In the genomic region with DNA sequence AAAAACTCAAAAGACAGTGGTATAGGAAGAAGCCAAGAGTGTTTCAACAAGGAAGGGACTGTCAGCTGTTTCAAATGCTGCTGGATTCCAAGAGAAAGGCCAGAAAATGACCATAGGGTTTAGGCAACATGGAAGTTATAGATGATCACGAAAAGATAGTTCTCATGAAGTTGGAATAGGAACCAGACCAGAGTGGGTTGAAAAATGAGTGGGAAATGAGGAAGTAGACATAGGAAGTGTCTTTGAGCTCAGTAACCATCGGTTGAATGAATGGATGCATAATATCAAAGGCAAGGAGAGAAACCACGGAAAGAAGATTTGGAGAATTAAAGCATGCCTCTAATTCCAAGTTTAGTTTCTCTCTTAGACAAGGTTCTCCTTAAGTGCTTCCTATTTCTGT, we compare ENCODE assay signal across 12 cellular contexts. TPM values are rescaled to one million over a fixed set of nuclear protein-coding genes. Genes with fewer than 3 reads are reported as not detected.
DNase-seq lines count a peak whose midpoint lies in the region; ATAC-seq and TF ChIP-seq lines count a peak whose summit lies in the region.
"Had no signal": no experiment of that assay in that cellular context is flagged by ENCODE, and none has a peak within 500 bp of the region (broad histone marks: within the 10 kb centered on the region; RNA-seq: fewer than 3 reads in every experiment).

No MANE protein-coding gene starts in this region.

- BruUV-seq in OCI-LY7 (replicated peaks; lab: Mats Ljungman, UMichigan), result no TSS peak

- ATAC-seq in HG02840 (IDR thresholded peaks at IDR 0.05; ENCODE audit: low FRiP score, unreplicated experiment), result no peak
- no peak for ATAC-seq in HG02678 (IDR thresholded peaks at IDR 0.05; ENCODE audit: unreplicated experiment)
- ATAC-seq: sciatic nerve had no signal

- H3K27me3 ChIP-seq in ACC112 (ENCODE audit: insufficient read depth, low read length) (no peaks in the 10 kb centered on the region), endodermal cell (ENCODE audit: control insufficient read depth, insufficient read depth, low read length, poor library complexity, severe bottlenecking) (no peaks in the 10 kb centered on the region)

- H3K4me1 Mint-ChIP-seq in endodermal cell, result peaks cover 11% of the 10 kb centered on the region

- H3K9me3 ChIP-seq in OCI-LY7 (ENCODE audit: low read length) (no peaks in the 10 kb centered on the region), endodermal cell (ENCODE audit: control insufficient read depth, low read length) (no peaks in the 10 kb centered on the region)

- H3K4me3 ChIP-seq in ACC112 (ENCODE audit: low read depth, low read length) (peak overlapping the region; percentile 83), GM12864 (ENCODE audit: low read depth, low read length) (peak overlapping the region; percentile 72), OCI-LY7 (ENCODE audit: low read depth, low read length, poor library complexity, severe bottlenecking) (peak overlapping the region; percentile 84), endodermal cell (ENCODE audit: low read length) (peak overlapping the region; percentile 91)

- no peaks in the 10 kb centered on the region for H3K9me2 ChIP-seq in OCI-LY7 (ENCODE audit: insufficient read depth, low read length)

- H3K9ac ChIP-seq in endodermal cell (ENCODE audit: extremely low read depth, low read length, poor library complexity, severe bottlenecking), result no peak overlapping the region

- peak overlapping the region; percentile 91 for H3K4me2 ChIP-seq in OCI-LY7 (ENCODE audit: low read length)

- H3K36me3 ChIP-seq in ACC112 (ENCODE audit: insufficient read depth, low read length), result no peaks in the 10 kb centered on the region
- H3K36me3 ChIP-seq in OCI-LY7 (ENCODE audit: insufficient read depth, low read length), result peaks cover 37% of the 10 kb centered on the region
- H3K36me3 ChIP-seq in endodermal cell (ENCODE audit: control insufficient read depth, insufficient read depth, low read length), result peaks cover 3% of the 10 kb centered on the region

- no peak overlapping the region for H3K27ac Mint-ChIP-seq in endodermal cell

- H3K27ac ChIP-seq in ACC112 (ENCODE audit: low read depth, low read length) (no peak overlapping the region), OCI-LY7 (ENCODE audit: low read depth, low read length, poor library complexity, severe bottlenecking) (peak overlapping the region; percentile 85), endodermal cell (ENCODE audit: low read depth, low read length) (no peak overlapping the region)

- WGBS in endodermal cell (ENCODE audit: insufficient coverage in 1 of 2, insufficient read length in 1 of 2), 2 experiments, result 95 to 100% methylated on average over 3 of the region's 3 CpGs

- H2AFZ ChIP-seq in ACC112 (ENCODE audit: low read length, unreplicated experiment) (no peak overlapping the region), OCI-LY7 (ENCODE audit: low read length) (no peak overlapping the region)

- H3K27me3 Mint-ChIP-seq in endodermal cell (ENCODE audit: insufficient read depth), result peaks cover 2% of the 10 kb centered on the region

- POLR2A ChIA-PET in OCI-LY7 (lab: Charles Lee), result interaction anchor here (0.6 to 3.5 kb wide), 6 partner anchors 9 to 302 kb away, joined by 3 to 39 read pairs (median 4); a partner anchor contains a TSS

- CTCF ChIA-PET in OCI-LY7 (lab: Charles Lee; ENCODE audit: unreplicated experiment), result no interaction called here

- H3K4me1 ChIP-seq in ACC112 (ENCODE audit: control insufficient read depth, insufficient read depth, low read length, unreplicated experiment) (peaks cover 31% of the 10 kb centered on the region), OCI-LY7 (ENCODE audit: insufficient read depth, low read length, poor library complexity, severe bottlenecking) (peaks cover 24% of the 10 kb centered on the region), endodermal cell (ENCODE audit: control insufficient read depth, insufficient read depth, low read length) (no peaks in the 10 kb centered on the region)

- H3K4me3 Mint-ChIP-seq in endodermal cell, result peak overlapping the region; percentile 67

- no peaks in the 10 kb centered on the region for H4K20me1 ChIP-seq in OCI-LY7 (ENCODE audit: insufficient read depth, low read length)

- TF ChIP-seq CTCF in GM12864 (IDR thresholded peaks at IDR 0.05; ENCODE audit: low read depth, low read length, missing control alignments), result no peak
- no peak for TF ChIP-seq CTCF in OCI-LY7 (conservative IDR thresholded peaks at IDR 0.05; ENCODE audit: low read length)
- TF ChIP-seq CTCF in endodermal cell (conservative IDR thresholded peaks at IDR 0.05), result no peak

- peaks cover 47% of the 10 kb centered on the region for H3K79me2 ChIP-seq in ACC112 (ENCODE audit: control insufficient read depth, insufficient read depth, low read length, unreplicated experiment)
- peaks cover 66% of the 10 kb centered on the region for H3K79me2 ChIP-seq in OCI-LY7 (ENCODE audit: insufficient read depth, low read depth, low read length)

- H3K36me3 Mint-ChIP-seq in endodermal cell (ENCODE audit: low read depth), result peaks cover 17% of the 10 kb centered on the region
- H3K36me3 Mint-ChIP-seq: immature natural killer cell had no signal

- intact Hi-C loops in OCI-LY7 (cut with micrococcal nuclease; ENCODE audit: unreplicated experiment), result loop anchor here (1.0 kb wide), 2 partner anchors 16 to 32 kb away; a partner anchor contains a TSS

- no peak for DNase-seq in GM12864 (ENCODE audit: low read depth)
- peak; percentile 24 for DNase-seq in OCI-LY7 (ENCODE audit: low spot score)
- no peak for DNase-seq in endodermal cell
- no peak for DNase-seq in NCI-H2171 (lab: John Stamatoyannopoulos, UW)
- no peak for DNase-seq in mucosa of gallbladder (ENCODE audit: low spot score)
- DNase-seq: cortex of kidney, immature natural killer cell, NCI-H446 had no signal

- H3K9me3 Mint-ChIP-seq in endodermal cell, result no peaks in the 10 kb centered on the region
- H3K9me3 Mint-ChIP-seq: immature natural killer cell had no signal

RNA-seq across cellular contexts. Expression of a gene that starts 1.3 kb away (rescaled TPM):
- 94.7 and 108 TPM in 2 replicates for total RNA-seq in OCI-LY7 (2014; rRNA removed; shearing (Covaris generic))
- total RNA-seq in OCI-LY7 (2022) (85.8 and 91.3 TPM in 2 replicates), endodermal cell (10 to 100 TPM; 35.0 to 49.5 TPM), mucosa of gallbladder (1.2 TPM)
- polyA plus RNA-seq in endodermal cell (2013, experiment 1 of 2), result 52.9 TPM
- 58.8 TPM for polyA plus RNA-seq in endodermal cell (2013, experiment 2 of 2)

RNA-seq across cellular contexts. Expression of a gene that starts 11.8 kb away (rescaled TPM):
- 13.5 and 15.5 TPM in 2 replicates for total RNA-seq in OCI-LY7 (2014; rRNA removed; shearing (Covaris generic))
- 7.1 and 8.1 TPM in 2 replicates for total RNA-seq in OCI-LY7 (2022)
- 1 to 10 TPM; 6.8 to 8.0 TPM for total RNA-seq in endodermal cell
- polyA plus RNA-seq in endodermal cell (2013, experiment 1 of 2), result 6.1 TPM
- polyA plus RNA-seq in endodermal cell (2013, experiment 2 of 2), result 6.0 TPM
- 1.5 TPM for total RNA-seq in mucosa of gallbladder

RNA-seq across cellular contexts. Expression of a gene that starts 31.5 kb away (rescaled TPM):
- total RNA-seq in OCI-LY7 (2014; rRNA removed; shearing (Covaris generic)), result 76.0 and 79.3 TPM in 2 replicates
- total RNA-seq in OCI-LY7 (2022) (213 and 216 TPM in 2 replicates), endodermal cell (100 to 1,000 TPM; 190 to 211 TPM), mucosa of gallbladder (113 TPM)
- 171 TPM for polyA plus RNA-seq in endodermal cell (2013, experiment 1 of 2)
- 169 TPM for polyA plus RNA-seq in endodermal cell (2013, experiment 2 of 2)

Comparison
In these comparisons a context has a peak if more than half of its experiments do, and no peak if none do; other contexts are left out.
1. RNA of a gene that starts 1.3 kb away (total RNA-seq): 85.8 to 108 TPM in OCI-LY7 and 35.0 to 49.5 TPM in endodermal cell; 1.2 TPM in mucosa of gallbladder (single experiment); every median in the first group is over 10 times any median in the second.
2. Peak in every context shown above with its lines, with median percentiles within 50 percentile points of each other: H3K4me3 ChIP-seq.